ENCODE assay signal across 16 cellular contexts in the genomic region with DNA sequence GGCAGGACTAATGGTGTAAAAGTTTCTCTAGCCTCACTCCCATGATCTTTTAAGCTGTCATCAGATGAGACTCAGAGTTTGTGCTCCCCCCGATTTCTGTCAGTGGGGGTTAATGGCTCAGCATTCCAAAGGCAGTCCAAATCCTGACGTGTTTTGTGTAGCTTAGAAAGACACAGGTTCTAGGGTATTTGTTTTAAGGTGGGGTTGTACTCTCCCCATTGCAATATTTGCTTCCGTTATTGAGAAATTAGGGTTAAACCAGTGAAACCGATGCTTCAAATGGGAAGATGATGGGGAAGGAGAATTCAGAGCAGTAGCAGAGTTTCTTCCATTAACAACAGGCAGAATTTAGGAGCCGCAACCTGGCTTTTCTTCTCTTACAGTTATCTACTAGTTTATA.
"Had no signal": no experiment of that assay in that cellular context is flagged by ENCODE, and none has a peak within 500 bp of the region (broad histone marks: within the 10 kb centered on the region; RNA-seq: fewer than 3 reads in every experiment).

No MANE protein-coding gene starts in this region.

- ATAC-seq: heart right ventricle, left lobe of liver, pancreas had no signal

- H3K27ac ChIP-seq: adrenal gland, coronary artery, heart right ventricle, pancreas, WERI-Rb-1 had no signal

- H3K36me3 ChIP-seq: adrenal gland, pancreas had no signal

- H3K4me3 ChIP-seq: adrenal gland, coronary artery, heart right ventricle, pancreas had no signal

- DNase-seq: activated CD4-positive, alpha-beta T cell treated with anti-CD3 and anti-CD28 coated beads for 48 hours; activated CD8-positive, alpha-beta memory T cell treated with anti-CD3 and anti-CD28 coated beads for 24 hours; activated naive CD4-positive, alpha-beta T cell treated with anti-CD3 and anti-CD28 coated beads, Interleukin-2, amount 50 U/mL, for 16 hours; adrenal gland; central memory CD4-positive, alpha-beta T cell; effector CD8-positive, alpha-beta T cell; foreskin melanocyte; heart right ventricle; mesendoderm; pancreas; stimulated activated CD4-positive, alpha-beta T cell treated with anti-CD3 and anti-CD28 coated beads, Interleukin-15, amount 100 ng/mL, for 24 hours; stimulated activated CD4-positive, alpha-beta T cell treated with anti-CD3 and anti-CD28 coated beads, Interleukin-4, amount 100 ng/mL, for 24 hours; T1000; WERI-Rb-1 had no signal

- H3K9me3 ChIP-seq: adrenal gland, heart right ventricle, pancreas had no signal

- H3K27me3 ChIP-seq: adrenal gland, heart right ventricle, pancreas had no signal
